In the genomic region with DNA sequence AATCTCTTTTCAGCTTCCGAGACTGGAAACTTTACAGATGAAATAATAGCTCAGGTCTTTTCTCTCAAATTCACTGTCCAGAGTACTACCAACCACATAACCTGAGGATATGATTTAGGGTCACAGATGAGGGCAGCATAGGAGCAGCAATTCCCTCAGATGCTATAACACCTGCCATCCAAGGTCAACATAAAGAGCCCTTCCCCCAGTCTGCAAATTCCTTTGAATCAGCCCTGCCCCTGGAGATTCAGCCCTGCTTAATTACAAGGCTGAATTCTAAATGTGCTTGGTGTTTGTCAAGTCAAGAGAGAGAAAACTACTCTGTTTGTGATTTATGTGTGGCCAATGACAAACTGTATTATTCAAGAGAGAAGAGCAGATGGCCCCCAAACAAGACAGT, we compare ENCODE assay signal across 25 cellular contexts.
"Had no signal": no experiment of that assay in that cellular context is flagged by ENCODE, and none has a peak within 500 bp of the region (broad histone marks: within the 10 kb centered on the region; RNA-seq: fewer than 3 reads in every experiment).

No MANE protein-coding gene starts in this region.

- H3K4me1 Mint-ChIP-seq: activated CD4-positive, alpha-beta T cell treated with anti-CD3 and anti-CD28 coated beads, Interleukin-2, amount 10 ng/mL, durations not matched to agents 7 days and 5 days had no signal

- H3K4me3 ChIP-seq: cardiac muscle cell, MG63, SJSA1 had no signal

- ATAC-seq: activated T-cell treated with anti-CD3 and anti-CD28 coated beads, Interleukin-2, amount 50 U/mL, for 4 hours; Panc1; Right ventricle myocardium inferior had no signal

- DNase-seq: activated CD4-positive, alpha-beta memory T cell treated with anti-CD3 and anti-CD28 coated beads for 36 hours; activated CD4-positive, alpha-beta T cell treated with anti-CD3 and anti-CD28 coated beads, Interleukin-2, amount 10 ng/mL, durations not matched to agents 7 days and 5 days; activated CD8-positive, alpha-beta memory T cell treated with anti-CD3 and anti-CD28 coated beads for 24 hours; activated effector memory CD4-positive, alpha-beta T cell treated with anti-CD3 and anti-CD28 coated beads, Interleukin-2, amount 50 U/mL, for 16 hours; activated naive CD4-positive, alpha-beta T cell treated with anti-CD3 and anti-CD28 coated beads for 36 hours; activated T-cell treated with anti-CD3 and anti-CD28 coated beads, Interleukin-2, amount 50 U/mL, for 4 hours; amygdala; brain microvascular endothelial cell; MG63; MV-4-11; NCI-H1092 treated with DMSO at 0.1 percent for 48 hours; NCI-H1436 treated with DMSO at 0.1 percent for 48 hours; NCI-H1930; NCI-H446; NCI-H524; NCI-H774; NK-92 treated with Interleukin-12 subunit alpha and Interleukin-12 subunit beta, amount 100 ng/mL, for 24 hours; OCI-M1; RPMI8226 had no signal

- H3K36me3 ChIP-seq: brain microvascular endothelial cell, cardiac muscle cell, MG63, SJSA1 had no signal

- H3K4me3 Mint-ChIP-seq: activated CD4-positive, alpha-beta memory T cell treated with anti-CD3 and anti-CD28 coated beads for 36 hours; activated CD4-positive, alpha-beta T cell treated with anti-CD3 and anti-CD28 coated beads, Interleukin-2, amount 10 ng/mL, durations not matched to agents 7 days and 5 days; activated naive CD4-positive, alpha-beta T cell treated with anti-CD3 and anti-CD28 coated beads for 36 hours; activated naive CD8-positive, alpha-beta T cell; activated T-cell treated with anti-CD3 and anti-CD28 coated beads, Interleukin-2, amount 50 U/mL, for 4 hours; T-helper 1 cell treated with Interleukin-12 subunit alpha and Interleukin-12 subunit beta and Interleukin-4 antibody, amounts not matched to agents 30 μg/mL and 1 μg/mL, for 36 hours had no signal

- H3K27me3 Mint-ChIP-seq: activated CD4-positive, alpha-beta memory T cell treated with anti-CD3 and anti-CD28 coated beads for 36 hours; activated CD4-positive, alpha-beta T cell treated with anti-CD3 and anti-CD28 coated beads, Interleukin-2, amount 10 ng/mL, durations not matched to agents 7 days and 5 days; activated naive CD8-positive, alpha-beta T cell had no signal

- H3K27ac ChIP-seq: brain microvascular endothelial cell, cardiac muscle cell, SJSA1 had no signal

- H3K27me3 ChIP-seq: brain microvascular endothelial cell, MG63 had no signal

- H3K9me3 ChIP-seq: MG63, SJSA1 had no signal

- H3K36me3 Mint-ChIP-seq: activated CD4-positive, alpha-beta memory T cell treated with anti-CD3 and anti-CD28 coated beads for 36 hours; activated naive CD8-positive, alpha-beta T cell had no signal

- H3K27ac Mint-ChIP-seq: activated CD4-positive, alpha-beta memory T cell treated with anti-CD3 and anti-CD28 coated beads for 36 hours; activated CD4-positive, alpha-beta T cell treated with anti-CD3 and anti-CD28 coated beads, Interleukin-2, amount 10 ng/mL, durations not matched to agents 7 days and 5 days; activated naive CD4-positive, alpha-beta T cell treated with anti-CD3 and anti-CD28 coated beads for 36 hours; activated naive CD8-positive, alpha-beta T cell; T-helper 1 cell treated with Interleukin-12 subunit alpha and Interleukin-12 subunit beta and Interleukin-4 antibody, amounts not matched to agents 30 μg/mL and 1 μg/mL, for 36 hours had no signal

- H3K4me1 ChIP-seq: SJSA1 had no signal

- H3K9me3 Mint-ChIP-seq: activated CD4-positive, alpha-beta T cell treated with anti-CD3 and anti-CD28 coated beads, Interleukin-2, amount 10 ng/mL, durations not matched to agents 7 days and 5 days; activated naive CD4-positive, alpha-beta T cell treated with anti-CD3 and anti-CD28 coated beads for 36 hours; T-helper 1 cell treated with Interleukin-12 subunit alpha and Interleukin-12 subunit beta and Interleukin-4 antibody, amounts not matched to agents 30 μg/mL and 1 μg/mL, for 36 hours had no signal
